29 cellular contexts compared by ENCODE assay signal in the genomic region with DNA sequence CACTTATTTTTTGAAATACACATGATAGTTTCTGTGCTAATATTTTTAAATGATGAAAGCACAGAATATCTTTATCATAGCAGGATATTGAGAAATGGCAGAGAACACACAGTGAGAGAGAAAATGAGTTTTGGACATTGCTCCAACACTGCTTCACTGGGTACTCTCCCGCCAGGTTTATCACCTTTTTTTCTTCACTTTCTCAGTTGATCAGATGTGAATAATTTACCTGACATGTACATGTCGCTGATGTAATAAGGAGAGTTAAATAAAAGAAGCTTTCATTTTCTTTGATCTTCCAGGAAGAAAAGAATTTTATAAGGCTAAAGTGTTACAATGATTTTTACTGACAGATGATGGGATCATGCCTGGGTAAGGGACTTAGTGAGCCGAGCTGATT.
"Had no signal": no experiment of that assay in that cellular context is flagged by ENCODE, and none has a peak within 500 bp of the region (broad histone marks: within the 10 kb centered on the region; RNA-seq: fewer than 3 reads in every experiment).

No MANE protein-coding gene starts in this region.

- H3K27ac Mint-ChIP-seq: mesothelial cell of epicardium; naive thymus-derived CD4-positive, alpha-beta T cell; natural killer cell treated with Interleukin-12 subunit alpha and Interleukin-12 subunit beta and Interleukin-15 and Interleukin-18, amount 100 ng/mL, for 72 hours; stimulated activated effector memory CD8-positive, alpha-beta T cell treated with anti-CD3 and anti-CD28 coated beads, Interleukin-12 subunit alpha, Interleukin-12 subunit beta, amount 100 ng/mL, for 72 hours; stimulated activated naive CD8-positive, alpha-beta T cell treated with anti-CD3 and anti-CD28 coated beads, Interleukin-15, Interleukin-2, amounts not matched to agents 100 ng/mL and 50 ng/mL, for 24 hours had no signal

- H3K4me1 ChIP-seq: left ventricle myocardium inferior, prostate gland, spleen, suprapubic skin, tibial artery, upper lobe of right lung had no signal

- H3K27ac ChIP-seq: left ventricle myocardium inferior, pancreas, prostate gland, skin epidermis, spleen, suprapubic skin, thoracic aorta, tibial artery, upper lobe of right lung had no signal

- ATAC-seq: naive thymus-derived CD4-positive, alpha-beta T cell; natural killer cell treated with Interleukin-12 subunit alpha and Interleukin-12 subunit beta and Interleukin-15 and Interleukin-18, amount 100 ng/mL, for 72 hours; pancreas; right cardiac atrium; sciatic nerve; stimulated activated effector memory CD8-positive, alpha-beta T cell treated with anti-CD3 and anti-CD28 coated beads, Interleukin-12 subunit alpha, Interleukin-12 subunit beta, amount 100 ng/mL, for 72 hours; upper lobe of right lung had no signal

- H3K9me3 ChIP-seq: left ventricle myocardium inferior, pancreas, prostate gland, spleen, suprapubic skin, thoracic aorta, tibial artery, upper lobe of right lung had no signal

- H3K36me3 Mint-ChIP-seq: mesothelial cell of epicardium; naive thymus-derived CD4-positive, alpha-beta T cell; natural killer cell treated with Interleukin-12 subunit alpha and Interleukin-12 subunit beta and Interleukin-15 and Interleukin-18, amount 100 ng/mL, for 72 hours; stimulated activated effector memory CD8-positive, alpha-beta T cell treated with anti-CD3 and anti-CD28 coated beads, Interleukin-12 subunit alpha, Interleukin-12 subunit beta, amount 100 ng/mL, for 72 hours had no signal

- DNase-seq: hippocampal formation; kidney glomerular epithelial cell; left ventricle myocardium inferior; mesendoderm; naive thymus-derived CD4-positive, alpha-beta T cell; nucleus accumbens; pancreas; posterior cingulate gyrus; retina; right cardiac atrium; spleen; stimulated activated CD4-positive, alpha-beta T cell treated with anti-CD3 and anti-CD28 coated beads, Interleukin-4, amount 100 ng/mL, for 24 hours; stimulated activated naive CD4-positive, alpha-beta T cell; tibial artery; trophoblast cell; upper lobe of right lung had no signal

- H3K27me3 ChIP-seq: suprapubic skin, upper lobe of right lung had no signal

- H3K9me3 Mint-ChIP-seq: mesothelial cell of epicardium; natural killer cell treated with Interleukin-12 subunit alpha and Interleukin-12 subunit beta and Interleukin-15 and Interleukin-18, amount 100 ng/mL, for 72 hours; neural crest cell; stimulated activated effector memory CD8-positive, alpha-beta T cell treated with anti-CD3 and anti-CD28 coated beads, Interleukin-12 subunit alpha, Interleukin-12 subunit beta, amount 100 ng/mL, for 72 hours; stimulated activated naive CD8-positive, alpha-beta T cell treated with anti-CD3 and anti-CD28 coated beads, Interleukin-15, Interleukin-2, amounts not matched to agents 100 ng/mL and 50 ng/mL, for 24 hours had no signal

- FAIRE-seq: keratinocyte, pancreas, urothelium cell line had no signal

- H3K4me3 ChIP-seq: left ventricle myocardium inferior, lung, pancreas, prostate gland, skin epidermis, spleen, suprapubic skin, thoracic aorta, tibial artery, upper lobe of right lung had no signal

- H3K4me3 Mint-ChIP-seq: mesothelial cell of epicardium; naive thymus-derived CD4-positive, alpha-beta T cell; natural killer cell treated with Interleukin-12 subunit alpha and Interleukin-12 subunit beta and Interleukin-15 and Interleukin-18, amount 100 ng/mL, for 72 hours; neural crest cell; stimulated activated effector memory CD8-positive, alpha-beta T cell treated with anti-CD3 and anti-CD28 coated beads, Interleukin-12 subunit alpha, Interleukin-12 subunit beta, amount 100 ng/mL, for 72 hours; stimulated activated naive CD8-positive, alpha-beta T cell treated with anti-CD3 and anti-CD28 coated beads, Interleukin-15, Interleukin-2, amounts not matched to agents 100 ng/mL and 50 ng/mL, for 24 hours had no signal

- H3K36me3 ChIP-seq: left ventricle myocardium inferior, pancreas, prostate gland, spleen, suprapubic skin, thoracic aorta, tibial artery, upper lobe of right lung had no signal
